9 cellular contexts compared by ENCODE assay signal in genomic region chr7:155860840-155861479, GRCh38. TPM values are rescaled to one million over a fixed set of nuclear protein-coding genes. Genes with fewer than 3 reads are reported as not detected.
A peak's percentile ranks its signal among the peaks of the same experiment; 100 is the strongest.
DNase-seq lines count a peak whose midpoint lies in the region; ATAC-seq and TF ChIP-seq lines count a peak whose summit lies in the region.
"Had no signal": no experiment of that assay in that cellular context is flagged by ENCODE, and none has a peak within 500 bp of the region (broad histone marks: within the 10 kb centered on the region; RNA-seq: fewer than 3 reads in every experiment).

No MANE protein-coding gene starts in this region.

- CTCF ChIA-PET in AG04450 (lab: Charles Lee) (interaction anchor here (1.2 kb wide), 1 partner anchor 56 kb away, joined by 3 read pairs; no protein-coding TSS in a partner anchor), MCF 10A (lab: Yijun Ruan, JAX) (interaction anchor here (0.6 to 1.0 kb wide), 6 partner anchors 24 to 249 kb away, joined by 3 to 5 read pairs (median 3); no protein-coding TSS in a partner anchor)

- H3K4me3 ChIP-seq in AG04450 (ENCODE audit: low read depth, low read length) (no peak overlapping the region), lower lobe of right lung (no peak overlapping the region)

- H3K36me3 Mint-ChIP-seq in MCF 10A (ENCODE audit: insufficient read depth, unreplicated experiment), result peaks cover 6% of the 10 kb centered on the region
- H3K36me3 Mint-ChIP-seq in activated naive CD8-positive, alpha-beta T cell treated with anti-CD3 and anti-CD28 coated beads, Interleukin-2, amount 50 U/mL, for 24 hours (ENCODE audit: low read depth), result no peaks in the 10 kb centered on the region
- H3K36me3 Mint-ChIP-seq: CD8-positive, alpha-beta T cell had no signal

- no peaks in the 10 kb centered on the region for H3K9me3 Mint-ChIP-seq in MCF 10A (ENCODE audit: unreplicated experiment)
- no peaks in the 10 kb centered on the region for H3K9me3 Mint-ChIP-seq in activated naive CD8-positive, alpha-beta T cell treated with anti-CD3 and anti-CD28 coated beads, Interleukin-2, amount 50 U/mL, for 24 hours
- H3K9me3 Mint-ChIP-seq: CD8-positive, alpha-beta T cell had no signal

- peak; percentile 94 to 95 for ATAC-seq in lower lobe of right lung
- ATAC-seq in activated naive CD8-positive, alpha-beta T cell treated with anti-CD3 and anti-CD28 coated beads, Interleukin-2, amount 50 U/mL, for 24 hours, result no peak
- no peak for ATAC-seq in GM18520 (IDR thresholded peaks at IDR 0.05; ENCODE audit: unreplicated experiment)
- ATAC-seq in GM21717 (IDR thresholded peaks at IDR 0.05; ENCODE audit: unreplicated experiment), result no peak
- ATAC-seq: CD8-positive, alpha-beta T cell had no signal

- intact Hi-C loops in MCF 10A (cut with micrococcal nuclease), result loop anchor here (2.0 to 5.0 kb wide), 3 partner anchors 39 to 90 kb away; no protein-coding TSS in a partner anchor
- intact Hi-C loops in lower lobe of right lung (cut with DNase I), result no loop called here

- peaks cover 6% of the 10 kb centered on the region for H3K27me3 Mint-ChIP-seq in MCF 10A (ENCODE audit: insufficient read depth, unreplicated experiment)
- H3K27me3 Mint-ChIP-seq in activated naive CD8-positive, alpha-beta T cell treated with anti-CD3 and anti-CD28 coated beads, Interleukin-2, amount 50 U/mL, for 24 hours, result peaks cover 9% of the 10 kb centered on the region

- peaks cover 12% of the 10 kb centered on the region for H3K4me1 ChIP-seq in lower lobe of right lung

- peaks cover 2% of the 10 kb centered on the region for H3K27me3 ChIP-seq in AG04450 (ENCODE audit: control insufficient read depth, insufficient read depth, low read length)
- H3K27me3 ChIP-seq in lower lobe of right lung (ENCODE audit: low read depth), result no peaks in the 10 kb centered on the region

- H3K4me3 Mint-ChIP-seq in MCF 10A (ENCODE audit: unreplicated experiment), result peak overlapping the region; percentile 45
- H3K4me3 Mint-ChIP-seq in activated naive CD8-positive, alpha-beta T cell treated with anti-CD3 and anti-CD28 coated beads, Interleukin-2, amount 50 U/mL, for 24 hours, result no peak overlapping the region
- H3K4me3 Mint-ChIP-seq: CD8-positive, alpha-beta T cell had no signal

- peak overlapping the region; percentile 62 for H3K27ac Mint-ChIP-seq in MCF 10A (ENCODE audit: low read depth, unreplicated experiment)
- no peak overlapping the region for H3K27ac Mint-ChIP-seq in activated naive CD8-positive, alpha-beta T cell treated with anti-CD3 and anti-CD28 coated beads, Interleukin-2, amount 50 U/mL, for 24 hours
- H3K27ac Mint-ChIP-seq: CD8-positive, alpha-beta T cell had no signal

- H3K36me3 ChIP-seq in lower lobe of right lung, result no peaks in the 10 kb centered on the region

- BruUV-seq in MCF 10A (replicated peaks; lab: Mats Ljungman, UMichigan), result no TSS peak

- H3K27ac ChIP-seq in AG04450 (ENCODE audit: low read depth, low read length), result peak overlapping the region; percentile 39
- no peak overlapping the region for H3K27ac ChIP-seq in lower lobe of right lung

- DNase-seq in AG04450 (ENCODE audit: low read depth, low spot score) (peak; percentile 36), NCI-H1105 (lab: John Stamatoyannopoulos, UW) (peak; percentile 62), MCF 10A (ENCODE audit: unreplicated experiment) (peak; percentile 98), lower lobe of right lung (peak; percentile 86), KG1 (lab: John Stamatoyannopoulos, UW) (no peak)
- no peak for DNase-seq in activated naive CD8-positive, alpha-beta T cell treated with anti-CD3 and anti-CD28 coated beads, Interleukin-2, amount 50 U/mL, for 24 hours

- POLR2A ChIA-PET in AG04450 (lab: Yijun Ruan, JAX) (interaction anchor here (1.1 kb wide), 1 partner anchor 49 kb away, joined by 3 read pairs; the partner anchor contains the start of gene SHH), MCF 10A (lab: Yijun Ruan, JAX) (interaction anchor here (0.7 to 3.1 kb wide), 10 partner anchors 9 to 354 kb away, joined by 3 to 19 read pairs (median 4); no protein-coding TSS in a partner anchor)

- TF ChIP-seq CTCF in AG04450 (IDR thresholded peaks at IDR 0.05; ENCODE audit: low read depth, low read length) (no peak), MCF 10A (IDR thresholded peaks at IDR 0.05; ENCODE audit: unreplicated experiment) (no peak), lower lobe of right lung (IDR thresholded peaks at IDR 0.05) (no peak)

- peaks cover 30% of the 10 kb centered on the region for H3K9me3 ChIP-seq in AG04450 (ENCODE audit: control insufficient read depth, insufficient read depth, low read length)
- H3K9me3 ChIP-seq in lower lobe of right lung, result no peaks in the 10 kb centered on the region

- no peaks in the 10 kb centered on the region for H3K4me1 Mint-ChIP-seq in MCF 10A (ENCODE audit: insufficient read depth, unreplicated experiment)
- H3K4me1 Mint-ChIP-seq in activated naive CD8-positive, alpha-beta T cell treated with anti-CD3 and anti-CD28 coated beads, Interleukin-2, amount 50 U/mL, for 24 hours, result no peaks in the 10 kb centered on the region

RNA-seq across cellular contexts. Expression of gene SHH, which starts 48.7 kb away (rescaled TPM):
- polyA plus RNA-seq in AG04450 (2011; rRNA removed), result 0.01 TPM in 1 of 2 replicates, not detected in the other
- not detected in 2 replicates for polyA minus RNA-seq in AG04450 (2011; rRNA and poly(A)+ RNA removed)
- total RNA-seq in MCF 10A (2022) (not detected in 2 replicates), lower lobe of right lung (7.3 TPM)
- total RNA-seq: CD8-positive, alpha-beta T cell had no signal

Comparison
In these comparisons a context has a peak if more than half of its experiments do, and no peak if none do; other contexts are left out.
1. DNase-seq: peak in AG04450 (single experiment), NCI-H1105 (single experiment), MCF 10A (single experiment) and lower lobe of right lung (single experiment); none in KG1 (single experiment) and activated naive CD8-positive, alpha-beta T cell treated with anti-CD3 and anti-CD28 coated beads, Interleukin-2, amount 50 U/mL, for 24 hours (single experiment).
2. ATAC-seq: peak in lower lobe of right lung (2 of 2); none in activated naive CD8-positive, alpha-beta T cell treated with anti-CD3 and anti-CD28 coated beads, Interleukin-2, amount 50 U/mL, for 24 hours (single experiment), GM18520 (single experiment) and GM21717 (single experiment).